Comparison of ENCODE assay signal across 1 cellular context in genomic region chr6:36682328-36683144, GRCh38.
TF ChIP-seq lines count a peak whose summit lies in the region.

No MANE protein-coding gene starts in this region.

TF ChIP-seq in HepG2, 621 proteins besides CTCF, POLR2A, EP300 and RAD21 (continued from another document and continues in another):
- TF ChIP-seq ZNF574 (CRISPR knock-in tag; IDR thresholded peaks at IDR 0.05) = no peak
- TF ChIP-seq ASH2L (IDR thresholded peaks at IDR 0.05; ENCODE audit: insufficient read length, low read depth, low read length) = no peak
- TF ChIP-seq ZNF512B (CRISPR knock-in tag; IDR thresholded peaks at IDR 0.05; ENCODE audit: borderline replicate concordance) = no peak
- TF ChIP-seq GMEB2 (CRISPR knock-in tag; IDR thresholded peaks at IDR 0.05; ENCODE audit: low read depth) = no peak
- peak; percentile 49; the same call in 1 of the 2 replicates for TF ChIP-seq JUNB (CRISPR knock-in tag; IDR thresholded peaks at IDR 0.05; ENCODE audit: borderline replicate concordance)
- TF ChIP-seq HOMEZ (CRISPR knock-in tag; IDR thresholded peaks at IDR 0.05; ENCODE audit: low read depth) = no peak
- TF ChIP-seq ZNF510 (CRISPR knock-in tag; IDR thresholded peaks at IDR 0.05; ENCODE audit: low read depth) = no peak
- no peak for TF ChIP-seq PRDM10 (CRISPR knock-in tag; IDR thresholded peaks at IDR 0.05; ENCODE audit: low read depth)
- TF ChIP-seq ZNF564 (CRISPR knock-in tag; IDR thresholded peaks at IDR 0.05) = no peak
- TF ChIP-seq RXRB (CRISPR knock-in tag; IDR thresholded peaks at IDR 0.05; ENCODE audit: borderline replicate concordance) = peak; percentile 95
- no peak for TF ChIP-seq KIAA2018 (CRISPR knock-in tag; IDR thresholded peaks at IDR 0.05; ENCODE audit: borderline replicate concordance)
- TF ChIP-seq PHF8 (CRISPR knock-in tag; IDR thresholded peaks at IDR 0.05) = no peak
- TF ChIP-seq PATZ1 (CRISPR knock-in tag; IDR thresholded peaks at IDR 0.05) = no peak; the same call in 1 of the 2 replicates
- TF ChIP-seq MYNN (CRISPR knock-in tag; IDR thresholded peaks at IDR 0.05; ENCODE audit: low read depth) = no peak
- peak; percentile 43; the same call in 1 of the 2 replicates for TF ChIP-seq HDAC2 (CRISPR knock-in tag; IDR thresholded peaks at IDR 0.05)
- no peak for TF ChIP-seq ATF7 (IDR thresholded peaks at IDR 0.05)
- no peak for TF ChIP-seq ATF7 (CRISPR knock-in tag; IDR thresholded peaks at IDR 0.05)
- no peak for TF ChIP-seq TEAD2 (CRISPR knock-in tag; IDR thresholded peaks at IDR 0.05)
- TF ChIP-seq TFAP4 (IDR thresholded peaks at IDR 0.05; ENCODE audit: borderline replicate concordance, low read depth) = peak; percentile 84
- TF ChIP-seq KLF13 (CRISPR knock-in tag; IDR thresholded peaks at IDR 0.05) = no peak
- TF ChIP-seq PLSCR1 (CRISPR knock-in tag; IDR thresholded peaks at IDR 0.05; ENCODE audit: borderline replicate concordance) = no peak
- no peak for TF ChIP-seq RELA (CRISPR knock-in tag; IDR thresholded peaks at IDR 0.05)
- TF ChIP-seq CBX5 (CRISPR knock-in tag; IDR thresholded peaks at IDR 0.05; ENCODE audit: borderline replicate concordance) = no peak
- no peak for TF ChIP-seq ZNF34 (CRISPR knock-in tag; IDR thresholded peaks at IDR 0.05; ENCODE audit: borderline replicate concordance)
- TF ChIP-seq ZNF430 (CRISPR knock-in tag; IDR thresholded peaks at IDR 0.05) = no peak
